ENCODE assay signal across 8 cellular contexts in genomic region chr17:35089846-35090193, GRCh38. TPM values are rescaled to one million over a fixed set of nuclear protein-coding genes. Genes with fewer than 3 reads are reported as not detected.
A peak's percentile ranks its signal among the peaks of the same experiment; 100 is the strongest.
DNase-seq lines count a peak whose midpoint lies in the region; ATAC-seq and TF ChIP-seq lines count a peak whose summit lies in the region.

No MANE protein-coding gene starts in this region.

- peak overlapping the region; percentile 65 for H3K27ac ChIP-seq in CD8-positive, alpha-beta T cell (ENCODE audit: low read depth, low read length)
- no peak overlapping the region for H3K27ac ChIP-seq in OCI-LY1 (ENCODE audit: low read depth, low read length, poor library complexity, severe bottlenecking)
- peak overlapping the region in 3 of 5 donors; percentile 31 to 87 (median 50) for H3K27ac ChIP-seq in adrenal gland

- peaks cover 43% of the 10 kb centered on the region for H3K4me1 Mint-ChIP-seq in CD8-positive, alpha-beta T cell (ENCODE audit: low read depth)

- no peak for ATAC-seq in CD8-positive, alpha-beta T cell
- ATAC-seq in HG03039 (IDR thresholded peaks at IDR 0.05; ENCODE audit: unreplicated experiment), result no peak

- intact Hi-C loops in CD8-positive, alpha-beta T cell (cut with DNase I, micrococcal nuclease), result loop anchor here (1.0 to 5.0 kb wide), 11 partner anchors 17 to 717 kb away; partner anchors contain the start of genes CCT6B (in 2 of the 2), NLE1 (in 2 of the 2), RAD51D (in 2 of the 2) and RFFL (in 2 of the 2)
- intact Hi-C loops in adrenal gland (cut with DNase I), result no loop called here

- no peaks in the 10 kb centered on the region for H3K36me3 ChIP-seq in CD8-positive, alpha-beta T cell (ENCODE audit: insufficient read depth, low read length)
- H3K36me3 ChIP-seq in H7 (replicated peaks; ENCODE audit: control insufficient read depth, insufficient read depth, low read length) (no peaks in the 10 kb centered on the region), OCI-LY1 (ENCODE audit: insufficient read depth, low read length) (no peaks in the 10 kb centered on the region; the same call in 1 of the 2 replicates), adrenal gland (replicated peaks in 1 of 2) (no peaks in the 10 kb centered on the region)

- TF ChIP-seq CTCF in CD8-positive, alpha-beta T cell (IDR thresholded peaks at IDR 0.05), result no peak
- no peak for TF ChIP-seq CTCF in OCI-LY1 (IDR thresholded peaks at IDR 0.05; ENCODE audit: low read length)
- peak in 1 of 6 experiments; percentile 36 for TF ChIP-seq CTCF in adrenal gland (IDR thresholded peaks at IDR 0.05)

- H3K79me2 ChIP-seq in OCI-LY1 (ENCODE audit: insufficient read depth, low read length), result no peaks in the 10 kb centered on the region

- peak in 4 of 7 experiments; percentile 5 to 38 (median 31) for DNase-seq in CD8-positive, alpha-beta T cell
- DNase-seq in H7 (peak; percentile 57), adrenal gland (peak in 2 of 7 donors; percentile 15 to 55), occipital lobe (lab: John Stamatoyannopoulos, UW) (no peak)
- DNase-seq in stimulated activated CD4-positive, alpha-beta T cell treated with anti-CD3 and anti-CD28 coated beads, Interleukin-15, amount 100 ng/mL, for 1 hour (ENCODE audit: low read depth in 1 of 2, low spot score in 1 of 2), result peak; percentile 6 to 16

- peak overlapping the region; percentile 97 for H3K27ac Mint-ChIP-seq in CD8-positive, alpha-beta T cell

- H3K9me3 Mint-ChIP-seq in CD8-positive, alpha-beta T cell, result no peaks in the 10 kb centered on the region

- 68 to 84% (median 71%) methylated on average over 9 to 10 of the region's 10 CpGs for WGBS in adrenal gland, 4 donors

- H4K20me1 ChIP-seq in OCI-LY1 (ENCODE audit: insufficient read depth, low read length), result no peaks in the 10 kb centered on the region

- POLR2A ChIA-PET in CD8-positive, alpha-beta T cell (lab: Charles Lee), result interaction anchor here (0.6 to 2.0 kb wide), 14 partner anchors 10 to 152 kb away, joined by 3 to 13 read pairs (median 5); partner anchors contain the start of genes CCT6B, RAD51D, RFFL and SLFN5

- H3K4me3 ChIP-seq in CD8-positive, alpha-beta T cell (ENCODE audit: low read depth, low read length), result peak overlapping the region; percentile 60
- H3K4me3 ChIP-seq in H7 (ENCODE audit: insufficient read depth, low read depth, low read length) (peak overlapping the region; percentile 40), OCI-LY1 (ENCODE audit: low read depth, low read length, poor library complexity, severe bottlenecking) (peak overlapping the region; percentile 56), adrenal gland (peak overlapping the region in 1 of 4 donors; percentile 98), iPS-18c (ENCODE audit: insufficient read depth, low read depth, low read length) (peak overlapping the region; percentile 12; the same call in 1 of the 2 replicates)

- H3K4me1 ChIP-seq in CD8-positive, alpha-beta T cell (ENCODE audit: insufficient read depth, low read length), result peaks cover 27% of the 10 kb centered on the region
- H3K4me1 ChIP-seq in OCI-LY1 (ENCODE audit: insufficient read depth, low read length, severe bottlenecking) (peaks cover 20% of the 10 kb centered on the region), adrenal gland (replicated peaks in 1 of 2) (peaks cover 8 to 15% of the 10 kb centered on the region in 2 donors)

- H3F3A ChIP-seq in OCI-LY1 (ENCODE audit: insufficient read depth, low read length), result no peaks in the 10 kb centered on the region

- H3K9me3 ChIP-seq in CD8-positive, alpha-beta T cell (ENCODE audit: low read length), result no peaks in the 10 kb centered on the region
- no peaks in the 10 kb centered on the region for H3K9me3 ChIP-seq in OCI-LY1 (ENCODE audit: low read length)
- H3K9me3 ChIP-seq in adrenal gland (replicated peaks in 1 of 3), result no peaks in the 10 kb centered on the region
- H3K9me3 ChIP-seq in iPS-18c (ENCODE audit: control insufficient read depth, insufficient read depth, low read length), result no peaks in the 10 kb centered on the region

- H3K27me3 ChIP-seq in CD8-positive, alpha-beta T cell (ENCODE audit: insufficient read depth, low read length), result no peaks in the 10 kb centered on the region
- H3K27me3 ChIP-seq in H7 (ENCODE audit: control insufficient read depth, insufficient read depth, low read length) (no peaks in the 10 kb centered on the region), OCI-LY1 (ENCODE audit: insufficient read depth, low read length) (no peaks in the 10 kb centered on the region), adrenal gland (no peaks in the 10 kb centered on the region)

- peaks cover 7% of the 10 kb centered on the region for H3K36me3 Mint-ChIP-seq in CD8-positive, alpha-beta T cell

- peak overlapping the region; percentile 73 for H3K4me2 ChIP-seq in OCI-LY1 (ENCODE audit: low read length)

- peak overlapping the region; percentile 92 for H3K4me3 Mint-ChIP-seq in CD8-positive, alpha-beta T cell

- TF ChIP-seq POLR2A in adrenal gland (IDR thresholded peaks at IDR 0.05), result no peak

- CTCF ChIA-PET in CD8-positive, alpha-beta T cell (lab: Charles Lee), result interaction anchor here (0.7 to 2.5 kb wide), 31 partner anchors 8 to 670 kb away, joined by 3 to 20 read pairs (median 5); partner anchors contain the start of genes LIG3 and RFFL

- peak overlapping the region; percentile 55 for H3K9ac ChIP-seq in OCI-LY1 (ENCODE audit: low read length)

- no peaks in the 10 kb centered on the region for H3K27me3 Mint-ChIP-seq in CD8-positive, alpha-beta T cell (ENCODE audit: low read depth)

- H3K9me2 ChIP-seq in OCI-LY1 (ENCODE audit: low read depth, low read length), result no peaks in the 10 kb centered on the region

- no peak overlapping the region; the same call in 1 of the 2 replicates for H2AFZ ChIP-seq in OCI-LY1 (ENCODE audit: low read length)

RNA-seq across cellular contexts. Expression of gene RFFL, which starts 26.3 kb away (rescaled TPM):
- 10 to 100 TPM; 55.2 to 64.4 TPM for total RNA-seq in CD8-positive, alpha-beta T cell
- 25.5 and 29.9 TPM in 2 replicates for total RNA-seq in H7 (2014; rRNA removed; shearing (Covaris generic))
- total RNA-seq in adrenal gland, result 10 to 100 TPM in 7 of 8 donors, 1 to 10 TPM in 1; 5.3 to 24.4 (median 21.2) TPM
- 10 to 100 TPM in 1 of 3 donors, 1 to 10 TPM in 2; 2.5 to 14.0 (median 3.2) TPM for polyA plus RNA-seq in adrenal gland
- total RNA-seq in occipital lobe, result 7.8 TPM

RNA-seq across cellular contexts. Expression of gene RAD51D, which starts 29.8 kb away (rescaled TPM):
- 1 to 10 TPM; 6.9 to 8.7 TPM for total RNA-seq in CD8-positive, alpha-beta T cell
- total RNA-seq in H7 (2014; rRNA removed; shearing (Covaris generic)), result 8.0 and 8.6 TPM in 2 replicates
- total RNA-seq in adrenal gland (10 to 100 TPM in 4 of 8 donors, 1 to 10 TPM in 4; 3.3 to 14.3 (median 9.4) TPM), occipital lobe (8.6 TPM)
- 1 to 10 TPM; 3.5 to 5.3 (median 3.7) TPM for polyA plus RNA-seq in adrenal gland

RNA-seq across cellular contexts. Expression of gene FNDC8, which starts 31.6 kb away (rescaled TPM):
- not detected for total RNA-seq in CD8-positive, alpha-beta T cell
- 0.55 TPM in 1 of 2 replicates, not detected in the other for total RNA-seq in H7 (2014; rRNA removed; shearing (Covaris generic))
- total RNA-seq in adrenal gland, result not detected
- polyA plus RNA-seq in adrenal gland, result not detected
- not detected for total RNA-seq in occipital lobe

RNA-seq across cellular contexts. Expression of gene NLE1, which starts 52.3 kb away (rescaled TPM):
- total RNA-seq in CD8-positive, alpha-beta T cell, result 10 to 100 TPM in 1 of 2 experiments, 1 to 10 TPM in 1; 9.4 to 11.3 TPM
- total RNA-seq in H7 (2014; rRNA removed; shearing (Covaris generic)), result 61.7 and 70.6 TPM in 2 replicates
- total RNA-seq in adrenal gland (10 to 100 TPM in 7 of 8 donors, 1 to 10 TPM in 1; 9.7 to 18.7 (median 15.2) TPM), occipital lobe (22.8 TPM)
- 1 to 10 TPM; 5.0 to 7.1 (median 6.7) TPM for polyA plus RNA-seq in adrenal gland

RNA-seq across cellular contexts. Expression of gene UNC45B, which starts 57.8 kb away (rescaled TPM):
- under 1 TPM; 0.19 to 0.38 TPM for total RNA-seq in CD8-positive, alpha-beta T cell
- total RNA-seq in H7 (2014; rRNA removed; shearing (Covaris generic)), result 0.07 TPM in 1 of 2 replicates, not detected in the other
- total RNA-seq in adrenal gland (under 1 TPM in 5 of 8 donors, not detected in 3; 0.10 to 0.27 (median 0.14) TPM), occipital lobe (0.31 TPM)
- under 1 TPM in 2 of 3 donors, not detected in 1; under 0.01 to 0.02 TPM for polyA plus RNA-seq in adrenal gland

Comparison
In these comparisons a context has a peak if more than half of its experiments do, and no peak if none do; other contexts are left out.
1. intact Hi-C loops: an anchor here in CD8-positive, alpha-beta T cell (1.0 to 5.0 kb wide); none called in adrenal gland.